In genomic region chr17:81867123-81867951, GRCh38 we compare ENCODE assay signal across 1 cellular context.
A peak's percentile ranks its signal among the peaks of the same experiment; 100 is the strongest.
TF ChIP-seq lines count a peak whose summit lies in the region.

No MANE protein-coding gene starts in this region.

TF ChIP-seq in HEK293, 187 proteins besides CTCF, POLR2A, EP300 and RAD21 (continued from another document and continues in another):
- no peak for TF ChIP-seq ZNF518A (tag by site-specific recombination; conservative IDR thresholded peaks at IDR 0.05; ENCODE audit: low read depth)
- no peak for TF ChIP-seq SALL2 (tag by site-specific recombination; IDR thresholded peaks at IDR 0.05; ENCODE audit: borderline replicate concordance)
- no peak for TF ChIP-seq ZNF830 (tag by site-specific recombination; IDR thresholded peaks at IDR 0.05; ENCODE audit: low read depth)
- no peak for TF ChIP-seq SP3 (tag by site-specific recombination; IDR thresholded peaks at IDR 0.05)
- no peak for TF ChIP-seq ZNF791 (tag by site-specific recombination; IDR thresholded peaks at IDR 0.05)
- TF ChIP-seq ZBTB10 (tag by site-specific recombination; IDR thresholded peaks at IDR 0.05): peak; percentile 33; the same call in 1 of the 2 replicates
- TF ChIP-seq FEZF1 (tag by site-specific recombination; IDR thresholded peaks at IDR 0.05): no peak; the same call in 1 of the 2 replicates
- TF ChIP-seq ZNF292 (tag by site-specific recombination; IDR thresholded peaks at IDR 0.05; ENCODE audit: borderline replicate concordance, low read depth): no peak
- peak; percentile 36 for TF ChIP-seq ZNF449 (tag by site-specific recombination; IDR thresholded peaks at IDR 0.05)
- TF ChIP-seq KLF9 (tag by site-specific recombination; IDR thresholded peaks at IDR 0.05; ENCODE audit: low read depth): no peak; the same call in 1 of the 2 replicates
- no peak for TF ChIP-seq ZFP41 (tag by site-specific recombination; IDR thresholded peaks at IDR 0.05; ENCODE audit: borderline replicate concordance)
- no peak for TF ChIP-seq ZNF624 (tag by site-specific recombination; IDR thresholded peaks at IDR 0.05)
- no peak for TF ChIP-seq ZNF488 (tag by site-specific recombination; IDR thresholded peaks at IDR 0.05)
- TF ChIP-seq ZNF623 (tag by site-specific recombination; IDR thresholded peaks at IDR 0.05): no peak
- TF ChIP-seq KLF7 (tag by site-specific recombination; IDR thresholded peaks at IDR 0.05; ENCODE audit: borderline replicate concordance): no peak
- TF ChIP-seq ZNF76 (tag by site-specific recombination; IDR thresholded peaks at IDR 0.05; ENCODE audit: borderline replicate concordance, low read depth): no peak
- TF ChIP-seq ZNF394 (tag by site-specific recombination; IDR thresholded peaks at IDR 0.05; ENCODE audit: borderline replicate concordance): no peak; the same call in none of the 2 replicates
- no peak for TF ChIP-seq ZBTB49 (tag by site-specific recombination; IDR thresholded peaks at IDR 0.05; ENCODE audit: low read depth)
- TF ChIP-seq ZNF274 (IDR thresholded peaks at IDR 0.05; ENCODE audit: low read length): no peak
- TF ChIP-seq ZNF274 (tag by site-specific recombination; IDR thresholded peaks at IDR 0.05; ENCODE audit: borderline replicate concordance): no peak
- TF ChIP-seq BCL6B (tag by site-specific recombination; IDR thresholded peaks at IDR 0.05): no peak
- TF ChIP-seq ZNF155 (tag by site-specific recombination; IDR thresholded peaks at IDR 0.05): no peak
- TF ChIP-seq ZNF280D (tag by site-specific recombination; IDR thresholded peaks at IDR 0.05): no peak
- TF ChIP-seq ZNF555 (tag by site-specific recombination; conservative IDR thresholded peaks at IDR 0.05): no peak
- no peak for TF ChIP-seq ZSCAN18 (tag by site-specific recombination; IDR thresholded peaks at IDR 0.05)
- no peak for TF ChIP-seq ZNF654 (tag by site-specific recombination; IDR thresholded peaks at IDR 0.05; ENCODE audit: low read depth)
- TF ChIP-seq ZNF777 (tag by site-specific recombination; IDR thresholded peaks at IDR 0.05; ENCODE audit: borderline replicate concordance): no peak
- no peak for TF ChIP-seq ZNF785 (tag by site-specific recombination; IDR thresholded peaks at IDR 0.05)
- TF ChIP-seq ZNF837 (tag by site-specific recombination; IDR thresholded peaks at IDR 0.05): peak; percentile 90; the same call in 1 of the 2 replicates
- peak; percentile 63 for TF ChIP-seq BCL11B (tag by site-specific recombination; IDR thresholded peaks at IDR 0.05; ENCODE audit: low read depth)
- TF ChIP-seq GLI2 (tag by site-specific recombination; IDR thresholded peaks at IDR 0.05; ENCODE audit: borderline replicate concordance, low read depth): no peak
- peak; percentile 40 for TF ChIP-seq ZEB2 (tag by site-specific recombination; IDR thresholded peaks at IDR 0.05)
- peak; percentile 81 for TF ChIP-seq ZBTB20 (tag by site-specific recombination; IDR thresholded peaks at IDR 0.05)
- TF ChIP-seq ZNF184 (tag by site-specific recombination; IDR thresholded peaks at IDR 0.05): no peak
- no peak for TF ChIP-seq ZNF174 (tag by site-specific recombination; IDR thresholded peaks at IDR 0.05)
- TF ChIP-seq ZFP3 (tag by site-specific recombination; IDR thresholded peaks at IDR 0.05; ENCODE audit: low read depth): no peak
- no peak for TF ChIP-seq ZNF549 (tag by site-specific recombination; IDR thresholded peaks at IDR 0.05)
- no peak for TF ChIP-seq ZNF510 (tag by site-specific recombination; IDR thresholded peaks at IDR 0.05; ENCODE audit: insufficient replicate concordance)
- no peak for TF ChIP-seq ZNF707 (tag by site-specific recombination; IDR thresholded peaks at IDR 0.05)
- no peak for TF ChIP-seq ZNF792 (tag by site-specific recombination; IDR thresholded peaks at IDR 0.05)
- TF ChIP-seq MZF1 (tag by site-specific recombination; IDR thresholded peaks at IDR 0.05; ENCODE audit: borderline replicate concordance): peak; percentile 66; the same call in 1 of the 2 replicates
- TF ChIP-seq KLF8 (tag by site-specific recombination; IDR thresholded peaks at IDR 0.05): peak; percentile 79; the same call in 1 of the 2 replicates
- peak; percentile 80 for TF ChIP-seq ZNF2 (tag by site-specific recombination; IDR thresholded peaks at IDR 0.05)
- TF ChIP-seq ZNF132 (tag by site-specific recombination; IDR thresholded peaks at IDR 0.05; ENCODE audit: borderline replicate concordance): no peak
